In the genomic region with DNA sequence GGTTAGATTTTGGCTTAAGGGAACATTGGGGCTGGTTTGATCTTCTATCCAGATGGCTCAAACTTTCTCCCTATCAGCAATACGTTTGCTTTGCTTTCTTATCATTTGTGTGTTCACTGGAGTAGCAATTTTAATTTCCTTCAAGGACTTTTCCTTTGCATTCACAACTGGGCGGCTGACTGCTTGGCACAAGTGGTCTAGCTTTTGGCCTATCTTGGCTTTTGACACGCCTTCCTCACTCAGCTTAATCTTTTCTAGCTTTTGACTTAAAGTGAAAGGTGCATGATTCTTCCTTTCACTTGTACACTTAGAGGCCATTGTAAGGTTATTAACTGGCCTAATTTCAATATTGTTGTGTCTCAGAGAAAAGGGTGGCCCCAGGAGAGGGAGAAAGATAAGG, we compare ENCODE assay signal across 20 cellular contexts.
DNase-seq lines count a peak whose midpoint lies in the region; ATAC-seq and TF ChIP-seq lines count a peak whose summit lies in the region.
"Had no signal": no experiment of that assay in that cellular context is flagged by ENCODE, and none has a peak within 500 bp of the region (broad histone marks: within the 10 kb centered on the region; RNA-seq: fewer than 3 reads in every experiment).

No MANE protein-coding gene starts in this region.

- H3K79me2 ChIP-seq in OCI-LY7 (ENCODE audit: insufficient read depth, low read depth, low read length) (no peaks in the 10 kb centered on the region), neural progenitor cell (ENCODE audit: low read depth) (no peaks in the 10 kb centered on the region)

- POLR2A ChIA-PET in CD8-positive, alpha-beta memory T cell (lab: Charles Lee): no interaction called here
- POLR2A ChIA-PET in OCI-LY7 (lab: Charles Lee): interaction anchor here (0.6 to 2.0 kb wide), 9 partner anchors 15 to 357 kb away, joined by 3 to 5 read pairs (median 4); no protein-coding TSS in a partner anchor

- no peaks in the 10 kb centered on the region for H3K9me3 ChIP-seq in CD8-positive, alpha-beta memory T cell (ENCODE audit: low read length)
- 0 out of 2 replicates have a peak, but pooled peaks cover 6% of the 10 kb centered on the region for H3K9me3 ChIP-seq in OCI-LY7 (ENCODE audit: low read length)
- H3K9me3 ChIP-seq in neural progenitor cell (ENCODE audit: low read depth): no peaks in the 10 kb centered on the region
- H3K9me3 ChIP-seq in thyroid gland: no peaks in the 10 kb centered on the region
- no peaks in the 10 kb centered on the region for H3K9me3 ChIP-seq in gastrocnemius medialis

- TF ChIP-seq POLR2A in thyroid gland (IDR thresholded peaks at IDR 0.05) (no peak), gastrocnemius medialis (IDR thresholded peaks at IDR 0.05) (no peak)

- TF ChIP-seq CTCF in OCI-LY7 (conservative IDR thresholded peaks at IDR 0.05; ENCODE audit: low read length) (no peak), neural progenitor cell (IDR thresholded peaks at IDR 0.05) (no peak), thyroid gland (IDR thresholded peaks at IDR 0.05) (no peak), gastrocnemius medialis (IDR thresholded peaks at IDR 0.05 in 4 of 5, conservative IDR thresholded peaks at IDR 0.05 in 1 of 5) (no peak)

- H3F3A ChIP-seq in neural progenitor cell (ENCODE audit: low read depth): peaks cover 17% of the 10 kb centered on the region

- BruUV-seq in OCI-LY7 (replicated peaks; lab: Mats Ljungman, UMichigan): no TSS peak

- intact Hi-C loops in OCI-LY7 (cut with micrococcal nuclease; ENCODE audit: unreplicated experiment): no loop called here
- intact Hi-C loops in thyroid gland (cut with DNase I): loop anchor here (10.0 kb wide), 1 partner anchor 252 kb away; the partner anchor contains the start of gene PLCB1
- intact Hi-C loops in left colon (cut with DNase I, micrococcal nuclease): no loop called here
- intact Hi-C loops in gastrocnemius medialis (cut with DNase I; ENCODE audit: low total_unique reads): no loop called here
- intact Hi-C loops in head of caudate nucleus (cut with DNase I): loop anchor here (5.0 kb wide), 1 partner anchor 255 kb away; the partner anchor contains the start of gene PLCB1

- no peak overlapping the region for H3K4me3 Mint-ChIP-seq in CD8-positive, alpha-beta memory T cell
- no peak overlapping the region for H3K4me3 Mint-ChIP-seq in neural progenitor cell
- H3K4me3 Mint-ChIP-seq: H9 had no signal

- DNase-seq in CD8-positive, alpha-beta memory T cell: no peak
- DNase-seq in OCI-LY7 (ENCODE audit: low spot score) (no peak), neural progenitor cell (ENCODE audit: low spot score) (no peak), thyroid gland (peak; percentile 25 to 30), left colon (no peak), gastrocnemius medialis (no peak), head of caudate nucleus (no peak)
- DNase-seq: ACHN, DMS79, H9, Karpas-422, MV-4-11, NCI-H1105 treated with DMSO at 0.1 percent for 48 hours, NCI-H2081, NCI-H446 treated with DMSO at 0.1 percent for 48 hours, NCI-H526 treated with DMSO at 0.1 percent for 48 hours, PC-3, Right ventricle myocardium superior had no signal

- WGBS in thyroid gland, 2 donors: 35 to 46% methylated on average over 3 of the region's 3 CpGs

- H3K27ac ChIP-seq in CD8-positive, alpha-beta memory T cell (ENCODE audit: low read depth, low read length): no peak overlapping the region
- H3K27ac ChIP-seq in OCI-LY7 (ENCODE audit: low read depth, low read length, poor library complexity, severe bottlenecking) (no peak overlapping the region), neural progenitor cell (no peak overlapping the region), thyroid gland (no peak overlapping the region), gastrocnemius medialis (no peak overlapping the region)
- H3K27ac ChIP-seq: C4-2B had no signal

- no peak overlapping the region for H3K9ac ChIP-seq in neural progenitor cell

- H3K36me3 ChIP-seq in CD8-positive, alpha-beta memory T cell (ENCODE audit: insufficient read depth, low read length): no peaks in the 10 kb centered on the region
- no peaks in the 10 kb centered on the region for H3K36me3 ChIP-seq in OCI-LY7 (ENCODE audit: insufficient read depth, low read length)
- H3K36me3 ChIP-seq in neural progenitor cell: no peaks in the 10 kb centered on the region
- H3K36me3 ChIP-seq in thyroid gland: no peaks in the 10 kb centered on the region
- H3K36me3 ChIP-seq in gastrocnemius medialis: no peaks in the 10 kb centered on the region

- H3K27me3 ChIP-seq in CD8-positive, alpha-beta memory T cell (ENCODE audit: insufficient read depth, low read length, poor library complexity, severe bottlenecking): no peaks in the 10 kb centered on the region
- H3K27me3 ChIP-seq in neural progenitor cell (no peaks in the 10 kb centered on the region), thyroid gland (no peaks in the 10 kb centered on the region), gastrocnemius medialis (no peaks in the 10 kb centered on the region)

- no peaks in the 10 kb centered on the region for H3K4me1 ChIP-seq in CD8-positive, alpha-beta memory T cell (ENCODE audit: insufficient read depth, low read length)
- H3K4me1 ChIP-seq in OCI-LY7 (ENCODE audit: insufficient read depth, low read length, poor library complexity, severe bottlenecking): peaks cover 65% of the 10 kb centered on the region
- H3K4me1 ChIP-seq in neural progenitor cell: peaks cover 46% of the 10 kb centered on the region
- peaks cover 5 to 15% of the 10 kb centered on the region in 2 donors for H3K4me1 ChIP-seq in thyroid gland
- peaks cover 0 to 28% of the 10 kb centered on the region in 2 donors for H3K4me1 ChIP-seq in gastrocnemius medialis

- ATAC-seq in left colon (no peak), gastrocnemius medialis (no peak)
- ATAC-seq: GM12878, PC-3 had no signal

- H3K27me3 Mint-ChIP-seq in CD8-positive, alpha-beta memory T cell: peaks cover 0 to 1% of the 10 kb centered on the region in 2 donors
- no peaks in the 10 kb centered on the region for H3K27me3 Mint-ChIP-seq in neural progenitor cell (ENCODE audit: insufficient read depth, low read depth)

- in situ Hi-C loops in gastrocnemius medialis (cut with MboI; ENCODE audit: low sequenced_read_pairs in 4 of 4): loop anchor here (5.0 to 25.0 kb wide), 5 partner anchors 252 to 350 kb away; partner anchors contain the start of gene PLCB1 (in 3 of the 4)

- H4K20me1 ChIP-seq in OCI-LY7 (ENCODE audit: insufficient read depth, low read length) (no peaks in the 10 kb centered on the region), neural progenitor cell (ENCODE audit: low read depth) (no peaks in the 10 kb centered on the region)

- 0 out of 2 replicates have a peak overlapping the region, but pooled peaks have one; percentile 3 for H3K4me2 ChIP-seq in OCI-LY7 (ENCODE audit: low read length)
- no peak overlapping the region for H3K4me2 ChIP-seq in neural progenitor cell

- H2AFZ ChIP-seq in OCI-LY7 (ENCODE audit: low read length) (peak overlapping the region; percentile 32; the same call in 1 of the 2 replicates), neural progenitor cell (replicated peaks) (no peak overlapping the region)

- H3K27ac Mint-ChIP-seq in CD8-positive, alpha-beta memory T cell: peak overlapping the region in 6 of 8 donors; percentile 0 to 81 (median 26)
- peak overlapping the region; percentile 70 for H3K27ac Mint-ChIP-seq in neural progenitor cell
- H3K27ac Mint-ChIP-seq: H9 had no signal

- no peaks in the 10 kb centered on the region for H3K36me3 Mint-ChIP-seq in CD8-positive, alpha-beta memory T cell
- H3K36me3 Mint-ChIP-seq in neural progenitor cell: peaks cover 11% of the 10 kb centered on the region

- CTCF ChIA-PET in CD8-positive, alpha-beta memory T cell (lab: Charles Lee): interaction anchor here (0.5 to 4.7 kb wide), 4 partner anchors 252 to 342 kb away, joined by 3 to 31 read pairs (median 12); partner anchors contain the start of gene PLCB1
- CTCF ChIA-PET in OCI-LY7 (lab: Charles Lee; ENCODE audit: unreplicated experiment): interaction anchor here (0.5 kb wide), 1 partner anchor 521 kb away, joined by 3 read pairs; no protein-coding TSS in a partner anchor

- peaks cover 9 to 27% (median 11%) of the 10 kb centered on the region in 3 donors for H3K4me1 Mint-ChIP-seq in CD8-positive, alpha-beta memory T cell
- H3K4me1 Mint-ChIP-seq in neural progenitor cell: peaks cover 51% of the 10 kb centered on the region

- H3K9me2 ChIP-seq in OCI-LY7 (ENCODE audit: insufficient read depth, low read length): no peaks in the 10 kb centered on the region

- H3K4me3 ChIP-seq in CD8-positive, alpha-beta memory T cell (ENCODE audit: low read length): no peak overlapping the region
- H3K4me3 ChIP-seq in OCI-LY7 (ENCODE audit: low read depth, low read length, poor library complexity, severe bottlenecking) (no peak overlapping the region), neural progenitor cell (no peak overlapping the region), thyroid gland (replicated peaks in 1 of 3) (no peak overlapping the region), gastrocnemius medialis (no peak overlapping the region)
- H3K4me3 ChIP-seq: GM12878 had no signal

- no peaks in the 10 kb centered on the region for H3K9me3 Mint-ChIP-seq in CD8-positive, alpha-beta memory T cell
- H3K9me3 Mint-ChIP-seq in neural progenitor cell: peaks cover 25% of the 10 kb centered on the region

Comparison
In these comparisons a context has a peak if more than half of its experiments do, and no peak if none do; other contexts are left out.
1. DNase-seq: peak in thyroid gland (2 of 2); none in CD8-positive, alpha-beta memory T cell (0 of 5), OCI-LY7 (single experiment), neural progenitor cell (single experiment), left colon (0 of 2), gastrocnemius medialis (0 of 2) and head of caudate nucleus (0 of 42).
2. intact Hi-C loops: an anchor here in thyroid gland (10.0 kb wide) and head of caudate nucleus (5.0 kb wide); none called in OCI-LY7, left colon and gastrocnemius medialis.